In genomic region chr6:29035951-29036350, GRCh38 we compare ENCODE assay signal across 39 cellular contexts. TPM values are rescaled to one million over a fixed set of nuclear protein-coding genes. Genes with fewer than 3 reads are reported as not detected.
"Had no signal": no experiment of that assay in that cellular context is flagged by ENCODE, and none has a peak within 500 bp of the region (broad histone marks: within the 10 kb centered on the region; RNA-seq: fewer than 3 reads in every experiment).

No MANE protein-coding gene starts in this region.

- H3K27me3 ChIP-seq: brain microvascular endothelial cell, Peyer's patch had no signal

- H3K27ac ChIP-seq: brain microvascular endothelial cell, Peyer's patch, VCaP had no signal

- H3K9me3 Mint-ChIP-seq: activated CD4-positive, alpha-beta memory T cell treated with anti-CD3 and anti-CD28 coated beads, Interleukin-2, amount 10 ng/mL, durations not matched to agents 7 days and 5 days; activated naive CD8-positive, alpha-beta T cell treated with anti-CD3 and anti-CD28 coated beads for 36 hours; activated T-cell treated with anti-CD3 and anti-CD28 coated beads, Interleukin-2, amount 50 U/mL, for 72 hours; activated T-helper 17 cell treated with anti-CD3 and anti-CD28 coated beads, Interleukin-2, amount 50 U/mL, for 72 hours; central memory CD8-positive, alpha-beta T cell had no signal

- H3K9me3 ChIP-seq: Peyer's patch had no signal

- H3K4me3 Mint-ChIP-seq: activated CD4-positive, alpha-beta memory T cell treated with anti-CD3 and anti-CD28 coated beads, Interleukin-2, amount 10 ng/mL, durations not matched to agents 7 days and 5 days; activated CD8-positive, alpha-beta memory T cell treated with anti-CD3 and anti-CD28 coated beads, Interleukin-2, amount 10 ng/mL, durations not matched to agents 7 days and 5 days; activated naive CD8-positive, alpha-beta T cell treated with anti-CD3 and anti-CD28 coated beads for 36 hours; activated T-cell treated with anti-CD3 and anti-CD28 coated beads, Interleukin-2, amount 50 U/mL, for 72 hours; activated T-helper 17 cell treated with anti-CD3 and anti-CD28 coated beads, Interleukin-2, amount 50 U/mL, for 72 hours; central memory CD8-positive, alpha-beta T cell had no signal

- ATAC-seq: activated CD8-positive, alpha-beta memory T cell treated with anti-CD3 and anti-CD28 coated beads, Interleukin-2, amount 10 ng/mL, durations not matched to agents 7 days and 5 days; activated T-cell treated with anti-CD3 and anti-CD28 coated beads, Interleukin-2, amount 50 U/mL, for 72 hours; activated T-helper 17 cell treated with anti-CD3 and anti-CD28 coated beads, Interleukin-2, amount 50 U/mL, for 72 hours; PC-3; SK-N-SH treated with all-trans-retinoic acid at 6 μM for 48 hours had no signal

- H3K27ac Mint-ChIP-seq: activated CD4-positive, alpha-beta memory T cell treated with anti-CD3 and anti-CD28 coated beads, Interleukin-2, amount 10 ng/mL, durations not matched to agents 7 days and 5 days; activated CD8-positive, alpha-beta memory T cell treated with anti-CD3 and anti-CD28 coated beads, Interleukin-2, amount 10 ng/mL, durations not matched to agents 7 days and 5 days; activated naive CD8-positive, alpha-beta T cell treated with anti-CD3 and anti-CD28 coated beads for 36 hours; activated T-cell treated with anti-CD3 and anti-CD28 coated beads, Interleukin-2, amount 50 U/mL, for 72 hours; activated T-helper 17 cell treated with anti-CD3 and anti-CD28 coated beads, Interleukin-2, amount 50 U/mL, for 72 hours had no signal

- H3K4me3 ChIP-seq: Peyer's patch had no signal

- H3K36me3 Mint-ChIP-seq: activated CD8-positive, alpha-beta memory T cell treated with anti-CD3 and anti-CD28 coated beads, Interleukin-2, amount 10 ng/mL, durations not matched to agents 7 days and 5 days; activated naive CD8-positive, alpha-beta T cell treated with anti-CD3 and anti-CD28 coated beads for 36 hours had no signal

- H3K4me1 Mint-ChIP-seq: activated CD4-positive, alpha-beta memory T cell treated with anti-CD3 and anti-CD28 coated beads, Interleukin-2, amount 10 ng/mL, durations not matched to agents 7 days and 5 days; activated CD8-positive, alpha-beta memory T cell treated with anti-CD3 and anti-CD28 coated beads, Interleukin-2, amount 10 ng/mL, durations not matched to agents 7 days and 5 days; activated naive CD8-positive, alpha-beta T cell treated with anti-CD3 and anti-CD28 coated beads for 36 hours; activated T-helper 17 cell treated with anti-CD3 and anti-CD28 coated beads, Interleukin-2, amount 50 U/mL, for 72 hours; central memory CD8-positive, alpha-beta T cell had no signal

- H3K4me1 ChIP-seq: Peyer's patch had no signal

- DNase-seq: activated CD4-positive, alpha-beta memory T cell treated with anti-CD3 and anti-CD28 coated beads, Interleukin-2, amount 10 ng/mL, durations not matched to agents 7 days and 5 days; activated CD4-positive, alpha-beta T cell treated with anti-CD3 and anti-CD28 coated beads for 1 hour; activated CD4-positive, alpha-beta T cell treated with anti-CD3 and anti-CD28 coated beads for 48 hours; activated CD4-positive, CD25-positive, alpha-beta regulatory T cell; activated CD8-positive, alpha-beta memory T cell treated with anti-CD3 and anti-CD28 coated beads for 24 hours; activated CD8-positive, alpha-beta memory T cell treated with anti-CD3 and anti-CD28 coated beads, Interleukin-2, amount 10 ng/mL, durations not matched to agents 7 days and 5 days; activated CD8-positive, alpha-beta memory T cell treated with anti-CD3 and anti-CD28 coated beads, Interleukin-2, amount 50 U/mL, for 48 hours; activated effector memory CD4-positive, alpha-beta T cell treated with anti-CD3 and anti-CD28 coated beads, Interleukin-2, amount 50 U/mL, for 16 hours; activated naive CD4-positive, alpha-beta T cell; activated naive CD4-positive, alpha-beta T cell treated with anti-CD3 and anti-CD28 coated beads, Interleukin-2, amount 50 U/mL, for 16 hours; activated naive CD8-positive, alpha-beta T cell treated with anti-CD3 and anti-CD28 coated beads for 36 hours; activated T-cell treated with anti-CD3 and anti-CD28 coated beads, Interleukin-2, amount 50 U/mL, for 72 hours; amniotic stem cell; aorta; brain microvascular endothelial cell; KG1; MM.1S; NCI-H1092; NCI-H1436 treated with DMSO at 0.1 percent for 48 hours; NCI-H1694 treated with DMSO at 0.1 percent for 48 hours; NCI-H2029; NCI-H345; NCI-H526; NCI-H748 treated with DMSO at 0.1 percent for 48 hours; NK-92 treated with Interleukin-12 subunit alpha and Interleukin-12 subunit beta, amount 100 ng/mL, for 24 hours; PC-3; Peyer's patch; RPMI8226; SIG-M5; T-helper 1 cell; T-helper 2 cell; T-helper 9 cell had no signal

- H3K36me3 ChIP-seq: brain microvascular endothelial cell, Peyer's patch had no signal

RNA-seq across cellular contexts. Expression of gene OR2W1, which starts 9.0 kb away (rescaled TPM):
- total RNA-seq: activated CD4-positive, alpha-beta memory T cell treated with anti-CD3 and anti-CD28 coated beads, Interleukin-2, amount 10 ng/mL, durations not matched to agents 7 days and 5 days; activated CD8-positive, alpha-beta memory T cell treated with anti-CD3 and anti-CD28 coated beads, Interleukin-2, amount 10 ng/mL, durations not matched to agents 7 days and 5 days; activated naive CD8-positive, alpha-beta T cell treated with anti-CD3 and anti-CD28 coated beads for 36 hours; activated T-cell treated with anti-CD3 and anti-CD28 coated beads, Interleukin-2, amount 50 U/mL, for 72 hours; activated T-helper 17 cell treated with anti-CD3 and anti-CD28 coated beads, Interleukin-2, amount 50 U/mL, for 72 hours; aorta; LHCN-M2; NCI-H460; PC-3; Peyer's patch; SK-MEL-5 had no signal
- polyA plus RNA-seq: aorta had no signal

RNA-seq across cellular contexts. Expression of gene ZNF311, which starts 30.8 kb away (rescaled TPM):
- total RNA-seq: SK-MEL-5 had no signal

RNA-seq across cellular contexts. Expression of gene OR2B3, which starts 51.2 kb away (rescaled TPM):
- total RNA-seq: activated CD4-positive, alpha-beta memory T cell treated with anti-CD3 and anti-CD28 coated beads, Interleukin-2, amount 10 ng/mL, durations not matched to agents 7 days and 5 days; activated CD8-positive, alpha-beta memory T cell treated with anti-CD3 and anti-CD28 coated beads, Interleukin-2, amount 10 ng/mL, durations not matched to agents 7 days and 5 days; activated naive CD8-positive, alpha-beta T cell treated with anti-CD3 and anti-CD28 coated beads for 36 hours; activated T-cell treated with anti-CD3 and anti-CD28 coated beads, Interleukin-2, amount 50 U/mL, for 72 hours; activated T-helper 17 cell treated with anti-CD3 and anti-CD28 coated beads, Interleukin-2, amount 50 U/mL, for 72 hours; aorta; LHCN-M2; NCI-H460; PC-3; Peyer's patch; SK-MEL-5 had no signal
- polyA plus RNA-seq: aorta had no signal
